22 cellular contexts compared by ENCODE assay signal in genomic region chr14:51680031-51680430, GRCh38. TPM values are rescaled to one million over a fixed set of nuclear protein-coding genes. Genes with fewer than 3 reads are reported as not detected.
A peak's percentile ranks its signal among the peaks of the same experiment; 100 is the strongest.
DNase-seq lines count a peak whose midpoint lies in the region; ATAC-seq and TF ChIP-seq lines count a peak whose summit lies in the region.
"Had no signal": no experiment of that assay in that cellular context is flagged by ENCODE, and none has a peak within 500 bp of the region (broad histone marks: within the 10 kb centered on the region; RNA-seq: fewer than 3 reads in every experiment).

No MANE protein-coding gene starts in this region.

- no peak overlapping the region for H3K4ac ChIP-seq in neuronal stem cell (ENCODE audit: low read length)

- H3K14ac ChIP-seq in neuronal stem cell (ENCODE audit: low read length), result no peak overlapping the region

- CTCF ChIA-PET in Panc1 (lab: Charles Lee), result no interaction called here

- no peak overlapping the region for H2AK5ac ChIP-seq in neuronal stem cell (ENCODE audit: low read depth, low read length)

- peak overlapping the region; percentile 9 for H2AFZ ChIP-seq in neuronal stem cell (ENCODE audit: low read length)

- no peak overlapping the region for H3K18ac ChIP-seq in neuronal stem cell (ENCODE audit: low read length)

- no peak overlapping the region for H3K4me3 ChIP-seq in Panc1 (ENCODE audit: low read depth in 2 of 2, low read length in 2 of 2)
- H3K4me3 ChIP-seq in neuronal stem cell (ENCODE audit: low read length in 2 of 2), result no peak overlapping the region
- H3K4me3 ChIP-seq: body of pancreas, mucosa of descending colon, SJCRH30, skin epidermis, thoracic aorta had no signal

- H2BK15ac ChIP-seq in neuronal stem cell (ENCODE audit: low read length), result no peak overlapping the region

- H3K4me2 ChIP-seq in neuronal stem cell (ENCODE audit: insufficient read depth, low read length, poor library complexity, severe bottlenecking), result no peak overlapping the region

- ATAC-seq in Panc1, result peak; percentile 34; the same call in 1 of the 2 replicates
- peak; percentile 23 for ATAC-seq in esophagus mucosa
- ATAC-seq in GM18868 (IDR thresholded peaks at IDR 0.05; ENCODE audit: unreplicated experiment), result no peak
- ATAC-seq: activated naive CD8-positive, alpha-beta T cell treated with anti-CD3 and anti-CD28 coated beads, Interleukin-2, amount 50 U/mL, for 24 hours; body of pancreas; HepG2; left lobe of liver; mucosa of descending colon had no signal

- H3K27me3 ChIP-seq in Panc1 (ENCODE audit: control insufficient read depth, insufficient read depth, low read length) (no peaks in the 10 kb centered on the region), neuronal stem cell (ENCODE audit: control insufficient read depth in 3 of 3, insufficient read depth in 3 of 3, low read depth in 1 of 3, low read length in 3 of 3) (no peaks in the 10 kb centered on the region)
- H3K27me3 ChIP-seq: body of pancreas, SJCRH30 had no signal

- H2BK5ac ChIP-seq in neuronal stem cell (ENCODE audit: low read length), result no peak overlapping the region

- no CpG with 5 or more reads among the region's 1 CpG for WGBS in neuronal stem cell (ENCODE audit: extremely low coverage in 2 of 2, insufficient read length in 2 of 2, insufficient replicate concordance in 1 of 2), 2 donors

- H4K8ac ChIP-seq in neuronal stem cell (ENCODE audit: low read depth, low read length), result no peak overlapping the region

- in situ Hi-C loops in Panc1 (cut with HindIII; ENCODE audit: low pct_unique_long_range_greater_than_20kb, low sequenced_read_pairs), result no loop called here

- H3K9me3 ChIP-seq in Panc1 (ENCODE audit: control insufficient read depth, insufficient read depth, low read depth, low read length) (no peaks in the 10 kb centered on the region), neuronal stem cell (replicated peaks in 1 of 2; ENCODE audit: control insufficient read depth in 2 of 2, insufficient read depth in 1 of 2, low read depth in 1 of 2, low read length in 2 of 2) (no peaks in the 10 kb centered on the region)
- H3K9me3 ChIP-seq: body of pancreas, mucosa of descending colon, SJCRH30, thoracic aorta had no signal

- H2BK120ac ChIP-seq in neuronal stem cell (ENCODE audit: low read depth, low read length), result no peak overlapping the region

- intact Hi-C loops in Panc1 (cut with micrococcal nuclease; ENCODE audit: unreplicated experiment), result no loop called here

- H3K4me1 ChIP-seq in Panc1 (ENCODE audit: control insufficient read depth, insufficient read depth, low read length) (peaks cover 4% of the 10 kb centered on the region; the same call in 1 of the 2 replicates), neuronal stem cell (ENCODE audit: control insufficient read depth in 2 of 2, insufficient read depth in 1 of 2, low read depth in 1 of 2, low read length in 2 of 2) (peaks cover 0 to 3% of the 10 kb centered on the region in 2 donors)
- H3K4me1 ChIP-seq: body of pancreas had no signal

- H3K23ac ChIP-seq in neuronal stem cell (ENCODE audit: low read depth, low read length, poor library complexity), result no peak overlapping the region

- no peaks in the 10 kb centered on the region for H3K36me3 ChIP-seq in Panc1 (ENCODE audit: control insufficient read depth, insufficient read depth, low read length)
- no peaks in the 10 kb centered on the region for H3K36me3 ChIP-seq in neuronal stem cell (replicated peaks in 1 of 2; ENCODE audit: control insufficient read depth in 2 of 2, insufficient read depth in 2 of 2, low read length in 2 of 2)
- H3K36me3 ChIP-seq: SJCRH30, thoracic aorta, WERI-Rb-1 had no signal

- H3K79me1 ChIP-seq in neuronal stem cell (ENCODE audit: low read depth, low read length), result no peaks in the 10 kb centered on the region

- POLR2A ChIA-PET in Panc1 (lab: Charles Lee), result no interaction called here

- no TSS peak for BruUV-seq in Panc1 (replicated peaks; lab: Mats Ljungman, UMichigan)

- H3K27ac ChIP-seq in Panc1 (ENCODE audit: low read length) (no peak overlapping the region), neuronal stem cell (replicated peaks; ENCODE audit: low read length) (no peak overlapping the region)
- H3K27ac ChIP-seq: body of pancreas, SJCRH30, skin epidermis, thoracic aorta, WERI-Rb-1 had no signal

- DNase-seq in ELF-1 (ENCODE audit: low read depth, low spot score) (peak; percentile 19), Panc1 (ENCODE audit: low read depth, low spot score) (no peak), neuronal stem cell (ENCODE audit: low spot score) (no peak), NCI-H345 treated with DMSO at 0.1 percent for 48 hours (lab: John Stamatoyannopoulos, UW; ENCODE audit: unreplicated experiment) (no peak), NCI-H146 (lab: John Stamatoyannopoulos, UW) (no peak)
- DNase-seq in central memory CD4-positive, alpha-beta T cell, result no peak
- DNase-seq: activated effector memory CD4-positive, alpha-beta T cell treated with Interleukin-2 at 50 U/mL for 16 hours; activated naive CD8-positive, alpha-beta T cell treated with anti-CD3 and anti-CD28 coated beads, Interleukin-2, amount 50 U/mL, for 24 hours; body of pancreas; cortex of kidney; DMS79 treated with DMSO at 0.1 percent for 48 hours; mucosa of descending colon; NCI-H510A; SJCRH30; T-helper 2 cell; WERI-Rb-1 had no signal

- no peak overlapping the region for H2BK12ac ChIP-seq in neuronal stem cell (ENCODE audit: low read length)

- TF ChIP-seq CTCF in Panc1 (IDR thresholded peaks at IDR 0.05), result no peak

- H3K9ac ChIP-seq in neuronal stem cell (ENCODE audit: low read depth, low read length, poor library complexity), result no peak overlapping the region

- no peak overlapping the region for H4K91ac ChIP-seq in neuronal stem cell (ENCODE audit: low read depth, low read length, poor library complexity)

RNA-seq across cellular contexts. Expression of gene FRMD6, which starts 28.3 kb away (rescaled TPM):
- 40.7 TPM for total RNA-seq in Panc1 (2021; ENCODE audit: unreplicated experiment)
- polyA plus RNA-seq in Panc1 (2012; ENCODE audit: insufficient read length), result 36.3 TPM
- 92.0 TPM for total RNA-seq in esophagus mucosa
- polyA plus RNA-seq in neuronal stem cell (2013, experiment 1 of 2), result 8.9 TPM
- 9.2 TPM for polyA plus RNA-seq in neuronal stem cell (2013, experiment 2 of 2)
